In genomic region chr3:13199899-13200451, GRCh38 we compare ENCODE assay signal across 1 cellular context.
TF ChIP-seq lines count a peak whose summit lies in the region.

No MANE protein-coding gene starts in this region.

TF ChIP-seq in H1, 55 proteins besides CTCF, POLR2A, EP300 and RAD21:
- TF ChIP-seq JUN (IDR thresholded peaks at IDR 0.05; ENCODE audit: low read depth, low read length) (no peak), RFX5 (IDR thresholded peaks at IDR 0.05; ENCODE audit: borderline replicate concordance, low read depth, low read length) (no peak), HDAC6 (IDR thresholded peaks at IDR 0.05; ENCODE audit: low read depth, low read length) (no peak), NRF1 (IDR thresholded peaks at IDR 0.05; ENCODE audit: low read depth, low read length) (no peak), NANOG (IDR thresholded peaks at IDR 0.05; ENCODE audit: insufficient read depth, low read depth, low read length, poor library complexity, severe bottlenecking) (no peak), POLR2AphosphoS5 (IDR thresholded peaks at IDR 0.05; ENCODE audit: low read depth, low read length) (no peak), USF2 (IDR thresholded peaks at IDR 0.05; ENCODE audit: low read length) (no peak)
